ENCODE assay signal across 8 cellular contexts in genomic region chr3:101635954-101636798, GRCh38. TPM values are rescaled to one million over a fixed set of nuclear protein-coding genes. Genes with fewer than 3 reads are reported as not detected.
A peak's percentile ranks its signal among the peaks of the same experiment; 100 is the strongest.
DNase-seq lines count a peak whose midpoint lies in the region; ATAC-seq and TF ChIP-seq lines count a peak whose summit lies in the region.

No MANE protein-coding gene starts in this region.

- ATAC-seq in GM21526 (IDR thresholded peaks at IDR 0.05; ENCODE audit: low FRiP score, unreplicated experiment), result peak; percentile 91

- TF ChIP-seq CTCF in hepatocyte (IDR thresholded peaks at IDR 0.05; ENCODE audit: poor library complexity), result peak; percentile 59

- no peaks in the 10 kb centered on the region for H3K9me3 Mint-ChIP-seq in activated naive CD8-positive, alpha-beta T cell treated with anti-CD3 and anti-CD28 coated beads for 36 hours

- no peak overlapping the region for H2AFZ ChIP-seq in hepatocyte

- H3K9ac ChIP-seq in HUES6 (ENCODE audit: low read length), result peak overlapping the region; percentile 61

- H3K4me3 ChIP-seq in HUES6 (ENCODE audit: low read depth, low read length) (no peak overlapping the region; the same call in 1 of the 2 replicates), hepatocyte (no peak overlapping the region)

- H3K36me3 Mint-ChIP-seq in activated naive CD8-positive, alpha-beta T cell treated with anti-CD3 and anti-CD28 coated beads for 36 hours, result no peaks in the 10 kb centered on the region

- no peaks in the 10 kb centered on the region for H3K27me3 ChIP-seq in HUES6 (ENCODE audit: control insufficient read depth, insufficient read depth, low read length)
- H3K27me3 ChIP-seq in hepatocyte, result no peaks in the 10 kb centered on the region

- H3K9me3 ChIP-seq in HUES6 (ENCODE audit: control insufficient read depth, insufficient read depth, low read depth, low read length) (no peaks in the 10 kb centered on the region), hepatocyte (ENCODE audit: low read depth) (no peaks in the 10 kb centered on the region)

- DNase-seq in ELF-1 (ENCODE audit: low read depth, low spot score), result peak; percentile 79
- peak; percentile 32 for DNase-seq in SKM-1 (lab: John Stamatoyannopoulos, UW; ENCODE audit: unreplicated experiment)
- DNase-seq in activated naive CD8-positive, alpha-beta T cell treated with anti-CD3 and anti-CD28 coated beads for 36 hours, result peak; percentile 70
- DNase-seq in hepatocyte (ENCODE audit: low spot score), result peak; percentile 66
- peak; percentile 83 for DNase-seq in stimulated activated CD4-positive, alpha-beta T cell treated with anti-CD3 and anti-CD28 coated beads, Interleukin-15, amount 100 ng/mL, for 24 hours
- no peak for DNase-seq in NCI-H187 treated with DMSO at 0.1 percent for 48 hours (lab: John Stamatoyannopoulos, UW)

- H3K36me3 ChIP-seq in HUES6 (ENCODE audit: control insufficient read depth, insufficient read depth, low read length), result no peaks in the 10 kb centered on the region
- no peaks in the 10 kb centered on the region for H3K36me3 ChIP-seq in hepatocyte (replicated peaks; ENCODE audit: insufficient read depth, low read depth)

- peak overlapping the region; percentile 21 for H3K27ac Mint-ChIP-seq in activated naive CD8-positive, alpha-beta T cell treated with anti-CD3 and anti-CD28 coated beads for 36 hours

- H3K27me3 Mint-ChIP-seq in activated naive CD8-positive, alpha-beta T cell treated with anti-CD3 and anti-CD28 coated beads for 36 hours, result no peaks in the 10 kb centered on the region

- H3K27ac ChIP-seq in HUES6 (ENCODE audit: low read depth, low read length) (no peak overlapping the region), hepatocyte (no peak overlapping the region)

- WGBS in hepatocyte (ENCODE audit: low lambda C conversion rate, missing lambda C conversion rate), result 54% methylated on average over 18 of the region's 18 CpGs

- H4K20me1 ChIP-seq in hepatocyte (ENCODE audit: insufficient read depth, poor library complexity, severe bottlenecking), result no peaks in the 10 kb centered on the region

- peaks cover 3% of the 10 kb centered on the region for H3K4me1 Mint-ChIP-seq in activated naive CD8-positive, alpha-beta T cell treated with anti-CD3 and anti-CD28 coated beads for 36 hours

- H3K4me2 ChIP-seq in hepatocyte, result no peak overlapping the region

- H3K9me2 ChIP-seq in hepatocyte (replicated peaks; ENCODE audit: insufficient read depth), result no peaks in the 10 kb centered on the region

- H3K79me2 ChIP-seq in hepatocyte, result no peaks in the 10 kb centered on the region

- H3K4me1 ChIP-seq in HUES6 (ENCODE audit: control insufficient read depth, insufficient read depth, low read length), result peaks cover 29% of the 10 kb centered on the region
- H3K4me1 ChIP-seq in hepatocyte (ENCODE audit: insufficient read depth), result peaks cover 2% of the 10 kb centered on the region

- H3K4me3 Mint-ChIP-seq in activated naive CD8-positive, alpha-beta T cell treated with anti-CD3 and anti-CD28 coated beads for 36 hours, result no peak overlapping the region

RNA-seq across cellular contexts. Expression of gene ZBTB11, which starts 40.8 kb away (rescaled TPM):
- total RNA-seq in activated naive CD8-positive, alpha-beta T cell treated with anti-CD3 and anti-CD28 coated beads for 36 hours, result 10 to 100 TPM; 23.8 to 24.3 TPM
- total RNA-seq in hepatocyte, result 19.0 and 20.1 TPM in 2 replicates
- polyA plus RNA-seq in hepatocyte, result 4.9 and 5.1 TPM in 2 replicates

RNA-seq across cellular contexts. Expression of gene RPL24, which starts 50.3 kb away (rescaled TPM):
- total RNA-seq in activated naive CD8-positive, alpha-beta T cell treated with anti-CD3 and anti-CD28 coated beads for 36 hours, result 1,000 to 10,000 TPM; 1,777 TPM
- total RNA-seq in hepatocyte, result 1,543 and 1,615 TPM in 2 replicates
- polyA plus RNA-seq in hepatocyte, result 346 and 401 TPM in 2 replicates
